27 cellular contexts compared by ENCODE assay signal in genomic region chr7:6917258-6917657, GRCh38.
DNase-seq lines count a peak whose midpoint lies in the region; ATAC-seq and TF ChIP-seq lines count a peak whose summit lies in the region.
"Had no signal": no experiment of that assay in that cellular context is flagged by ENCODE, and none has a peak within 500 bp of the region (broad histone marks: within the 10 kb centered on the region; RNA-seq: fewer than 3 reads in every experiment).

No MANE protein-coding gene starts in this region.

- peak; percentile 23 to 39 for DNase-seq in NCI-H524 (lab: John Stamatoyannopoulos, UW)
- no peak for DNase-seq in NCI-H524 treated with DMSO at 0.1 percent for 48 hours (lab: John Stamatoyannopoulos, UW)
- DNase-seq in NCI-H1092 treated with DMSO at 0.1 percent for 48 hours (lab: John Stamatoyannopoulos, UW): peak; percentile 44
- DNase-seq in NCI-H345 treated with DMSO at 0.1 percent for 48 hours (lab: John Stamatoyannopoulos, UW; ENCODE audit: unreplicated experiment): peak; percentile 38
- peak in 3 of 5 donors; percentile 35 to 59 (median 52) for DNase-seq in heart left ventricle
- DNase-seq in SIG-M5 (lab: John Stamatoyannopoulos, UW): no peak
- no peak for DNase-seq in NAMALWA (ENCODE audit: low spot score)
- DNase-seq: ACHN; activated CD4-positive, alpha-beta T cell treated with anti-CD3 and anti-CD28 coated beads for 48 hours; activated CD8-positive, alpha-beta memory T cell treated with anti-CD3 and anti-CD28 coated beads for 24 hours; activated T-cell treated with anti-CD3 and anti-CD28 coated beads for 4 hours; amygdala; CD8-positive, alpha-beta T cell; dorsolateral prefrontal cortex; esophagus squamous epithelium; foreskin keratinocyte; GDM1; H9; head of caudate nucleus; Karpas-422; NK-92 treated with Interleukin-12 subunit alpha and Interleukin-12 subunit beta, amount 100 ng/mL, for 24 hours; PC-3; small intestine; stimulated activated naive B cell treated with anti-CD40 and anti-IgM and Interleukin-4, amounts not matched to agents 10 μg/mL and 1 μg/mL and 100 μg/mL, for 72 hours; substantia nigra had no signal

- H3K9me3 ChIP-seq in heart left ventricle: no peaks in the 10 kb centered on the region
- H3K9me3 ChIP-seq: esophagus squamous epithelium had no signal

- H3K4me3 ChIP-seq in heart left ventricle: no peak overlapping the region
- H3K4me3 ChIP-seq: dorsolateral prefrontal cortex, esophagus squamous epithelium had no signal

- no peaks in the 10 kb centered on the region for H3K4me1 ChIP-seq in heart left ventricle
- H3K4me1 ChIP-seq: esophagus squamous epithelium, foreskin keratinocyte had no signal

- TF ChIP-seq POLR2A in heart left ventricle (IDR thresholded peaks at IDR 0.05): no peak

- no peaks in the 10 kb centered on the region for H3K36me3 ChIP-seq in heart left ventricle
- H3K36me3 ChIP-seq: esophagus squamous epithelium had no signal

- intact Hi-C loops in heart left ventricle (cut with DNase I): no loop called here

- 37 to 43% (median 38%) methylated on average over 7 of the region's 7 CpGs for WGBS in heart left ventricle, 4 donors

- no peak for TF ChIP-seq CTCF in heart left ventricle (IDR thresholded peaks at IDR 0.05)

- H3K27me3 ChIP-seq in heart left ventricle: no peaks in the 10 kb centered on the region
- H3K27me3 ChIP-seq: dorsolateral prefrontal cortex, foreskin keratinocyte had no signal

- H3K27ac ChIP-seq in heart left ventricle: no peak overlapping the region
- H3K27ac ChIP-seq: dorsolateral prefrontal cortex, esophagus squamous epithelium, foreskin keratinocyte had no signal

- ATAC-seq in heart left ventricle (peak in 3 of 4 donors; percentile 37 to 59 (median 41)), GM21737 (IDR thresholded peaks at IDR 0.05; ENCODE audit: unreplicated experiment) (no peak)
- ATAC-seq: activated naive CD4-positive, alpha-beta T cell treated with anti-CD3 and anti-CD28 coated beads, Interleukin-2, amount 50 U/mL, for 72 hours; CD8-positive, alpha-beta T cell; foreskin keratinocyte; PC-3; stimulated activated naive B cell treated with anti-CD40 and anti-IgM and Interleukin-4, amounts not matched to agents 10 μg/mL and 1 μg/mL and 100 μg/mL, for 72 hours had no signal

Comparison
In these comparisons a context has a peak if more than half of its experiments do, and no peak if none do; other contexts are left out.
1. DNase-seq: peak in NCI-H524 (2 of 2), NCI-H1092 treated with DMSO at 0.1 percent for 48 hours (single experiment), NCI-H345 treated with DMSO at 0.1 percent for 48 hours (single experiment) and heart left ventricle (3 of 5); none in NCI-H524 treated with DMSO at 0.1 percent for 48 hours (single experiment), SIG-M5 (single experiment) and NAMALWA (single experiment).